In genomic region chr4:177308842-177309524, GRCh38 we compare ENCODE assay signal across 8 cellular contexts. TPM values are rescaled to one million over a fixed set of nuclear protein-coding genes. Genes with fewer than 3 reads are reported as not detected.
A peak's percentile ranks its signal among the peaks of the same experiment; 100 is the strongest.
DNase-seq lines count a peak whose midpoint lies in the region; ATAC-seq lines count a peak whose summit lies in the region.

No MANE protein-coding gene starts in this region.

- ATAC-seq in HG03066 (IDR thresholded peaks at IDR 0.05; ENCODE audit: low read depth, unreplicated experiment) (peak; percentile 1), HG02642 (IDR thresholded peaks at IDR 0.05; ENCODE audit: poor library complexity, unreplicated experiment) (no peak)

- H3K4me3 ChIP-seq in mononuclear cell (ENCODE audit: low read length) = peak overlapping the region; percentile 84

- peaks cover 8% of the 10 kb centered on the region for H3K4me1 Mint-ChIP-seq in activated naive CD8-positive, alpha-beta T cell treated with anti-CD3 and anti-CD28 coated beads for 36 hours

- H3K4me3 Mint-ChIP-seq in activated naive CD8-positive, alpha-beta T cell treated with anti-CD3 and anti-CD28 coated beads for 36 hours = peak overlapping the region; percentile 92

- peak overlapping the region; percentile 89 for H3K27ac Mint-ChIP-seq in activated naive CD8-positive, alpha-beta T cell treated with anti-CD3 and anti-CD28 coated beads for 36 hours

- H3K9me3 ChIP-seq in mononuclear cell (ENCODE audit: low read depth, low read length) = no peaks in the 10 kb centered on the region

- peaks cover 37% of the 10 kb centered on the region for H3K4me1 ChIP-seq in mononuclear cell (ENCODE audit: insufficient read depth, low read length)

- peaks cover 8% of the 10 kb centered on the region for H3K36me3 Mint-ChIP-seq in activated naive CD8-positive, alpha-beta T cell treated with anti-CD3 and anti-CD28 coated beads for 36 hours

- H3K9me3 Mint-ChIP-seq in activated naive CD8-positive, alpha-beta T cell treated with anti-CD3 and anti-CD28 coated beads for 36 hours = no peaks in the 10 kb centered on the region

- DNase-seq in AML-193 (lab: John Stamatoyannopoulos, UW) (peak; percentile 65 to 74), NCI-H1105 treated with DMSO at 0.1 percent for 48 hours (lab: John Stamatoyannopoulos, UW) (no peak), COLO829 (ENCODE audit: low spot score) (no peak), amniotic stem cell (lab: John Stamatoyannopoulos, UW) (no peak)
- peak; percentile 1 for DNase-seq in activated naive CD8-positive, alpha-beta T cell treated with anti-CD3 and anti-CD28 coated beads for 36 hours

- no peaks in the 10 kb centered on the region for H3K27me3 ChIP-seq in mononuclear cell (ENCODE audit: insufficient read depth, low read length)

- peaks cover 11% of the 10 kb centered on the region for H3K27me3 Mint-ChIP-seq in activated naive CD8-positive, alpha-beta T cell treated with anti-CD3 and anti-CD28 coated beads for 36 hours

RNA-seq across cellular contexts. Expression of gene NEIL3, which starts 0.7 kb away (rescaled TPM):
- 10 to 100 TPM; 14.7 to 15.2 TPM for total RNA-seq in activated naive CD8-positive, alpha-beta T cell treated with anti-CD3 and anti-CD28 coated beads for 36 hours
- total RNA-seq in mononuclear cell = 6.3 TPM

Comparison
In these comparisons a context has a peak if more than half of its experiments do, and no peak if none do; other contexts are left out.
1. DNase-seq: peak in AML-193 (2 of 2) and activated naive CD8-positive, alpha-beta T cell treated with anti-CD3 and anti-CD28 coated beads for 36 hours (single experiment); none in NCI-H1105 treated with DMSO at 0.1 percent for 48 hours (single experiment), COLO829 (single experiment) and amniotic stem cell (single experiment).